In genomic region chr12:123533672-123534643, GRCh38 we compare ENCODE assay signal across 8 cellular contexts. TPM values are rescaled to one million over a fixed set of nuclear protein-coding genes. Genes with fewer than 3 reads are reported as not detected.
DNase-seq lines count a peak whose midpoint lies in the region; ATAC-seq and TF ChIP-seq lines count a peak whose summit lies in the region.

RILPL1 (minus strand) TSS chr12:123533719; CDS start chr12:123533482, 237 bp downstream.

- H3K27ac Mint-ChIP-seq in activated naive CD8-positive, alpha-beta T cell treated with anti-CD3 and anti-CD28 coated beads for 36 hours, result no peak within 1 kb of the TSS
- peak within 1 kb of the TSS; percentile 72 for H3K27ac Mint-ChIP-seq in type B pancreatic cell

- CTCF ChIA-PET in GM10248 (lab: Yijun Ruan, JAX), result interaction anchor here (1.4 to 1.6 kb wide), 2 partner anchors 8 to 24 kb away, joined by 3 to 5 read pairs; no protein-coding TSS in a partner anchor

- H3K4me3 Mint-ChIP-seq in activated naive CD8-positive, alpha-beta T cell treated with anti-CD3 and anti-CD28 coated beads for 36 hours, result peak within 1 kb of the TSS; percentile 80
- H3K4me3 Mint-ChIP-seq in type B pancreatic cell, result peak within 1 kb of the TSS; percentile 90

- H3K27me3 ChIP-seq in SJSA1 (replicated peaks), result no peaks in the 10 kb centered on the region

- no peaks in the 10 kb centered on the region for H3K9me3 ChIP-seq in SJSA1 (replicated peaks)

- DNase-seq in GM10248 (ENCODE audit: extremely low spot score) (peak; percentile 82), SJSA1 (ENCODE audit: low read depth in 1 of 2, low spot score in 2 of 2) (peak; percentile 64 to 67), Right ventricle myocardium inferior (ENCODE audit: missing footprints) (peak; percentile 83), omental fat pad (ENCODE audit: low spot score) (no peak), type B pancreatic cell (ENCODE audit: extremely low spot score, unreplicated experiment) (peak; percentile 79)
- DNase-seq in activated naive CD8-positive, alpha-beta T cell treated with anti-CD3 and anti-CD28 coated beads for 36 hours, result peak; percentile 60

- peak within 1 kb of the TSS; percentile 92 for H3K4me3 ChIP-seq in SJSA1

- peak within 1 kb of the TSS; percentile 66 for H3K27ac ChIP-seq in SJSA1

- TF ChIP-seq CTCF in GM10248 (IDR thresholded peaks at IDR 0.05; ENCODE audit: control extremely low read depth, extremely low read depth, low read depth, missing control alignments), result peak; percentile 54
- TF ChIP-seq CTCF in omental fat pad (IDR thresholded peaks at IDR 0.05), result no peak
- peak; percentile 62 for TF ChIP-seq CTCF in type B pancreatic cell (conservative IDR thresholded peaks at IDR 0.05)

- no peaks in the 10 kb centered on the region for H3K9me3 Mint-ChIP-seq in activated naive CD8-positive, alpha-beta T cell treated with anti-CD3 and anti-CD28 coated beads for 36 hours
- H3K9me3 Mint-ChIP-seq in type B pancreatic cell, result no peaks in the 10 kb centered on the region

- no peaks in the 10 kb centered on the region for H3K27me3 Mint-ChIP-seq in activated naive CD8-positive, alpha-beta T cell treated with anti-CD3 and anti-CD28 coated beads for 36 hours
- no peaks in the 10 kb centered on the region for H3K27me3 Mint-ChIP-seq in type B pancreatic cell

- H3K4me1 Mint-ChIP-seq in activated naive CD8-positive, alpha-beta T cell treated with anti-CD3 and anti-CD28 coated beads for 36 hours, result peaks cover 16% of the 10 kb centered on the region
- H3K4me1 Mint-ChIP-seq in type B pancreatic cell (ENCODE audit: unreplicated experiment), result peaks cover 23% of the 10 kb centered on the region

- peaks cover 12% of the 10 kb centered on the region for H3K36me3 ChIP-seq in SJSA1

- intact Hi-C loops in Right ventricle myocardium inferior (cut with DNase I), result loop anchor here (2.0 to 5.0 kb wide), 3 partner anchors 47 to 147 kb away; partner anchors contain the start of gene SNRNP35

- H3K4me1 ChIP-seq in SJSA1 (replicated peaks), result peaks cover 15% of the 10 kb centered on the region

- POLR2A ChIA-PET in GM10248 (lab: Yijun Ruan, JAX), result no interaction called here

- H3K36me3 Mint-ChIP-seq in activated naive CD8-positive, alpha-beta T cell treated with anti-CD3 and anti-CD28 coated beads for 36 hours, result no peaks in the 10 kb centered on the region
- peaks cover 6% of the 10 kb centered on the region for H3K36me3 Mint-ChIP-seq in type B pancreatic cell

- ATAC-seq in HG03045 (IDR thresholded peaks at IDR 0.05; ENCODE audit: unreplicated experiment) (peak; percentile 57), Right ventricle myocardium inferior (peak; percentile 67), omental fat pad (ENCODE audit: low FRiP score) (peak; percentile 82), HG03095 (IDR thresholded peaks at IDR 0.05; ENCODE audit: unreplicated experiment) (no peak)

RNA-seq across cellular contexts. Expression of gene RILPL1, which starts in this region (rescaled TPM):
- 6.1 and 8.3 TPM in 2 replicates for total RNA-seq in SJSA1 (2014; rRNA removed; shearing (Covaris generic))
- 1 to 10 TPM; 1.4 to 1.6 TPM for total RNA-seq in activated naive CD8-positive, alpha-beta T cell treated with anti-CD3 and anti-CD28 coated beads for 36 hours
- total RNA-seq in Right ventricle myocardium inferior, result 94.3 TPM
- total RNA-seq in omental fat pad, result 10 to 100 TPM in 3 of 4 donors, 1 to 10 TPM in 1; 8.5 to 21.9 (median 11.2) TPM
- total RNA-seq in type B pancreatic cell (ENCODE audit: low replicate concordance), result 11.8 and 18.9 TPM in 2 replicates

Comparison
In these comparisons a context has a peak if more than half of its experiments do, and no peak if none do; other contexts are left out.
1. CTCF ChIP-seq: peak in GM10248 (single experiment) and type B pancreatic cell (single experiment); none in omental fat pad (0 of 3).